ENCODE assay signal across 8 cellular contexts in genomic region chr6:33316603-33317417, GRCh38. TPM values are rescaled to one million over a fixed set of nuclear protein-coding genes. Genes with fewer than 3 reads are reported as not detected.
A peak's percentile ranks its signal among the peaks of the same experiment; 100 is the strongest.
DNase-seq lines count a peak whose midpoint lies in the region; ATAC-seq and TF ChIP-seq lines count a peak whose summit lies in the region.

No MANE protein-coding gene starts in this region.

- H3K4me1 ChIP-seq in ES-I3 (ENCODE audit: insufficient read depth, low read length) = peaks cover 20% of the 10 kb centered on the region; the same call in 1 of the 2 replicates
- H3K4me1 ChIP-seq in SJCRH30 = peaks cover 7% of the 10 kb centered on the region
- H3K4me1 ChIP-seq in parathyroid adenoma = peaks cover 49% of the 10 kb centered on the region

- H3K4me2 ChIP-seq in parathyroid adenoma (ENCODE audit: low read length) = peak overlapping the region; percentile 54

- H3K79me2 ChIP-seq in parathyroid adenoma = peaks cover 4% of the 10 kb centered on the region

- peak in 1 of 2 experiments; percentile 24 for DNase-seq in SJCRH30
- no peak for DNase-seq in epithelial cell of proximal tubule (ENCODE audit: low read depth)

- H3K4me3 ChIP-seq in SJCRH30 = peak overlapping the region; percentile 51
- H3K4me3 ChIP-seq in epithelial cell of proximal tubule (ENCODE audit: low read depth, low read length) = peak overlapping the region; percentile 61
- peak overlapping the region; percentile 22 for H3K4me3 ChIP-seq in parathyroid adenoma (ENCODE audit: low read depth, low read length)

- H3K36me3 ChIP-seq in ES-I3 (ENCODE audit: insufficient read depth, low read length) (peaks cover 20% of the 10 kb centered on the region), SJCRH30 (peaks cover 27% of the 10 kb centered on the region), parathyroid adenoma (ENCODE audit: control insufficient read depth, insufficient read depth, low read length) (no peaks in the 10 kb centered on the region)

- H2AFZ ChIP-seq in parathyroid adenoma = no peak overlapping the region

- TF ChIP-seq CTCF in epithelial cell of proximal tubule (conservative IDR thresholded peaks at IDR 0.05; ENCODE audit: low read depth, low read length) (no peak), parathyroid adenoma (IDR thresholded peaks at IDR 0.05) (no peak)

- H3K9ac ChIP-seq in ES-I3 (ENCODE audit: low read depth, low read length) (peak overlapping the region; percentile 46; the same call in 1 of the 2 replicates), parathyroid adenoma (no peak overlapping the region)

- no peaks in the 10 kb centered on the region for H3K27me3 ChIP-seq in SJCRH30
- no peaks in the 10 kb centered on the region for H3K27me3 ChIP-seq in parathyroid adenoma (ENCODE audit: control insufficient read depth, insufficient read depth, low read length)

- ATAC-seq in HG03159 (IDR thresholded peaks at IDR 0.05; ENCODE audit: unreplicated experiment) = no peak
- no peak for ATAC-seq in GM18519 (IDR thresholded peaks at IDR 0.05; ENCODE audit: low FRiP score, unreplicated experiment)
- ATAC-seq in GM21723 (IDR thresholded peaks at IDR 0.05; ENCODE audit: unreplicated experiment) = no peak
- no peak for ATAC-seq in HG03108 (IDR thresholded peaks at IDR 0.05; ENCODE audit: unreplicated experiment)

- no peak overlapping the region for H3K27ac ChIP-seq in SJCRH30
- peak overlapping the region; percentile 57 for H3K27ac ChIP-seq in parathyroid adenoma

- H3K9me3 ChIP-seq in ES-I3 (ENCODE audit: control insufficient read depth, insufficient read depth, low read length) (no peaks in the 10 kb centered on the region), SJCRH30 (replicated peaks) (no peaks in the 10 kb centered on the region), parathyroid adenoma (ENCODE audit: control insufficient read depth, low read length) (no peaks in the 10 kb centered on the region)

RNA-seq across cellular contexts. Expression of gene ZBTB22, which starts 0.7 kb away (rescaled TPM):
- 7.1 and 9.6 TPM in 2 replicates for total RNA-seq in SJCRH30 (2014; rRNA removed; shearing (Covaris generic))
- total RNA-seq in epithelial cell of proximal tubule = 8.2 and 13.5 TPM in 2 replicates

RNA-seq across cellular contexts. Expression of gene TAPBP, which starts 2.9 kb away (rescaled TPM):
- total RNA-seq in SJCRH30 (2014; rRNA removed; shearing (Covaris generic)) = 15.4 and 16.2 TPM in 2 replicates
- 108 and 144 TPM in 2 replicates for total RNA-seq in epithelial cell of proximal tubule

RNA-seq across cellular contexts. Expression of gene DAXX, which starts 5.9 kb away (rescaled TPM):
- total RNA-seq in SJCRH30 (2014; rRNA removed; shearing (Covaris generic)) = 52.9 and 55.2 TPM in 2 replicates
- 52.7 and 58.1 TPM in 2 replicates for total RNA-seq in epithelial cell of proximal tubule

RNA-seq across cellular contexts. Expression of gene RGL2, which starts 18.1 kb away (rescaled TPM):
- 14.3 and 20.9 TPM in 2 replicates for total RNA-seq in SJCRH30 (2014; rRNA removed; shearing (Covaris generic))
- total RNA-seq in epithelial cell of proximal tubule = 34.0 and 46.8 TPM in 2 replicates

RNA-seq across cellular contexts. Expression of gene PFDN6, which starts 27.4 kb away (rescaled TPM):
- total RNA-seq in SJCRH30 (2014; rRNA removed; shearing (Covaris generic)) = 102 and 104 TPM in 2 replicates
- 55.8 and 69.3 TPM in 2 replicates for total RNA-seq in epithelial cell of proximal tubule
